Comparison of ENCODE assay signal across 9 cellular contexts in genomic region chr9:127915325-127915752, GRCh38. TPM values are rescaled to one million over a fixed set of nuclear protein-coding genes. Genes with fewer than 3 reads are reported as not detected.
DNase-seq lines count a peak whose midpoint lies in the region; ATAC-seq and TF ChIP-seq lines count a peak whose summit lies in the region.
"Had no signal": no experiment of that assay in that cellular context is flagged by ENCODE, and none has a peak within 500 bp of the region (broad histone marks: within the 10 kb centered on the region; RNA-seq: fewer than 3 reads in every experiment).

No MANE protein-coding gene starts in this region.

- intact Hi-C loops in ovary (cut with DNase I), result loop anchor here in 1 of 4 donors (5.0 kb wide), 1 partner anchor 128 kb away; the partner anchor contains the start of gene CDK9

- H3K9ac ChIP-seq in Loucy (ENCODE audit: low read depth, low read length, poor library complexity, severe bottlenecking), result peak overlapping the region; percentile 29

- WGBS in ovary, 3 donors, result 70 to 77% (median 76%) methylated on average over 5 of the region's 5 CpGs

- H3K4me2 ChIP-seq in Loucy (ENCODE audit: low read depth, low read length, poor library complexity, severe bottlenecking), result no peak overlapping the region

- H2AFZ ChIP-seq in Loucy (ENCODE audit: low read length), result no peak overlapping the region

- ATAC-seq in GM21619 (IDR thresholded peaks at IDR 0.05; ENCODE audit: unreplicated experiment), result no peak
- ATAC-seq in GM21717 (IDR thresholded peaks at IDR 0.05; ENCODE audit: unreplicated experiment), result no peak
- no peak for ATAC-seq in GM18909 (IDR thresholded peaks at IDR 0.05; ENCODE audit: poor library complexity, unreplicated experiment)
- no peak for ATAC-seq in HG03439 (IDR thresholded peaks at IDR 0.05; ENCODE audit: unreplicated experiment)

- peak in 1 of 5 donors; percentile 43 for DNase-seq in ovary
- DNase-seq: activated CD4-positive, CD25-positive, alpha-beta regulatory T cell treated with anti-CD3 and anti-CD28 coated beads, Interleukin-2, amount 50 U/mL, for 72 hours had no signal

- no peak for TF ChIP-seq POLR2A in ovary (IDR thresholded peaks at IDR 0.05)

- peak overlapping the region in 2 of 5 experiments; percentile 48 to 88 for H3K27ac Mint-ChIP-seq in brain

- H3K9me3 Mint-ChIP-seq in brain, result no peaks in the 10 kb centered on the region

- H3K27me3 ChIP-seq in Loucy (ENCODE audit: insufficient read depth, low read length, poor library complexity, severe bottlenecking) (no peaks in the 10 kb centered on the region), ovary (no peaks in the 10 kb centered on the region)

- peaks cover 31% of the 10 kb centered on the region for H3K4me1 ChIP-seq in Loucy (ENCODE audit: insufficient read depth, low read length, poor library complexity, severe bottlenecking)
- H3K4me1 ChIP-seq in ovary (ENCODE audit: insufficient read depth), result peaks cover 4% of the 10 kb centered on the region

- H3K36me3 Mint-ChIP-seq in brain, result peaks cover 10% of the 10 kb centered on the region

- peak overlapping the region; percentile 39 to 62 for H3K27ac ChIP-seq in ovary

- no peaks in the 10 kb centered on the region for H3K9me2 ChIP-seq in Loucy (replicated peaks; ENCODE audit: low read depth, low read length)

- no peaks in the 10 kb centered on the region for H3K36me3 ChIP-seq in Loucy (ENCODE audit: insufficient read depth, low read length)
- no peaks in the 10 kb centered on the region for H3K36me3 ChIP-seq in ovary

- TF ChIP-seq EP300 in ovary (IDR thresholded peaks at IDR 0.05), result no peak

- H3K4me3 Mint-ChIP-seq in brain, result peak overlapping the region in 3 of 5 experiments; percentile 41 to 85 (median 45)

- H3K9me3 ChIP-seq in Loucy (ENCODE audit: insufficient read depth, low read depth, low read length), result no peaks in the 10 kb centered on the region
- no peaks in the 10 kb centered on the region for H3K9me3 ChIP-seq in ovary

- H3K27me3 Mint-ChIP-seq in brain, result peaks cover 7% of the 10 kb centered on the region

- H3K4me1 Mint-ChIP-seq in brain, result peaks cover 53% of the 10 kb centered on the region

- H3F3A ChIP-seq in Loucy (ENCODE audit: low read depth), result no peaks in the 10 kb centered on the region

- TF ChIP-seq CTCF in Loucy (conservative IDR thresholded peaks at IDR 0.05; ENCODE audit: low read length) (no peak), brain (conservative IDR thresholded peaks at IDR 0.05) (no peak), ovary (IDR thresholded peaks at IDR 0.05) (no peak)

- no peaks in the 10 kb centered on the region for H3K79me2 ChIP-seq in Loucy (ENCODE audit: insufficient read depth, low read length)

- no peaks in the 10 kb centered on the region for H4K20me1 ChIP-seq in Loucy (ENCODE audit: insufficient read depth, low read length, poor library complexity, severe bottlenecking)

- H3K4me3 ChIP-seq in GM08714 (ENCODE audit: low read length), result peak overlapping the region; percentile 48; the same call in 1 of the 2 replicates
- no peak overlapping the region for H3K4me3 ChIP-seq in Loucy (ENCODE audit: low read length, poor library complexity, severe bottlenecking)
- peak overlapping the region; percentile 76 for H3K4me3 ChIP-seq in ovary

RNA-seq across cellular contexts. Expression of gene ST6GALNAC4, which starts 1.5 kb away (rescaled TPM):
- polyA plus RNA-seq in brain (ENCODE audit: insufficient read depth, low read depth, low replicate concordance), result 19.2 TPM
- total RNA-seq in ovary, result 10 to 100 TPM; 29.5 to 58.4 (median 46.4) TPM
- 10 to 100 TPM in 1 of 2 donors, 1 to 10 TPM in 1; 2.2 to 34.0 TPM for polyA plus RNA-seq in ovary

RNA-seq across cellular contexts. Expression of gene PIP5KL1, which starts 15.2 kb away (rescaled TPM):
- polyA plus RNA-seq in brain (ENCODE audit: insufficient read depth, low read depth, low replicate concordance) (2.4 TPM), ovary (under 1 TPM; 0.10 to 0.35 TPM)
- 1 to 10 TPM in 6 of 7 donors, under 1 TPM in 1; 0.48 to 4.0 (median 2.0) TPM for total RNA-seq in ovary

RNA-seq across cellular contexts. Expression of gene ST6GALNAC6, which starts 15.9 kb away (rescaled TPM):
- polyA plus RNA-seq in brain (ENCODE audit: insufficient read depth, low read depth, low replicate concordance) (83.6 TPM), ovary (100 to 1,000 TPM in 1 of 2 donors, 10 to 100 TPM in 1; 52.5 to 145 TPM)
- total RNA-seq in ovary, result 100 to 1,000 TPM in 5 of 7 donors, 10 to 100 TPM in 2; 58.5 to 141 (median 111) TPM

RNA-seq across cellular contexts. Expression of gene DPM2, which starts 22.3 kb away (rescaled TPM):
- polyA plus RNA-seq in brain (ENCODE audit: insufficient read depth, low read depth, low replicate concordance), result 144 TPM
- 10 to 100 TPM; 10.6 to 37.1 (median 27.8) TPM for total RNA-seq in ovary
- polyA plus RNA-seq in ovary, result 10 to 100 TPM; 22.7 to 27.2 TPM

RNA-seq across cellular contexts. Expression of gene AK1, which starts 37.9 kb away (rescaled TPM):
- polyA plus RNA-seq in brain (ENCODE audit: insufficient read depth, low read depth, low replicate concordance) (245 TPM), ovary (10 to 100 TPM; 37.7 to 87.4 TPM)
- 100 to 1,000 TPM in 6 of 7 donors, 10 to 100 TPM in 1; 30.9 to 174 (median 151) TPM for total RNA-seq in ovary
